In genomic region chr17:55238931-55239297, GRCh38 we compare ENCODE assay signal across 8 cellular contexts. TPM values are rescaled to one million over a fixed set of nuclear protein-coding genes. Genes with fewer than 3 reads are reported as not detected.
DNase-seq lines count a peak whose midpoint lies in the region; ATAC-seq and TF ChIP-seq lines count a peak whose summit lies in the region.

No MANE protein-coding gene starts in this region.

- H3K36me3 Mint-ChIP-seq in activated CD4-positive, alpha-beta T cell treated with anti-CD3 and anti-CD28 coated beads for 36 hours (ENCODE audit: low read depth): no peaks in the 10 kb centered on the region
- H3K36me3 Mint-ChIP-seq in memory B cell: no peaks in the 10 kb centered on the region
- H3K36me3 Mint-ChIP-seq in type B pancreatic cell: no peaks in the 10 kb centered on the region

- POLR2A ChIA-PET in activated CD4-positive, alpha-beta T cell treated with anti-CD3 and anti-CD28 coated beads for 36 hours (lab: Charles Lee): interaction anchor here (0.5 kb wide), 1 partner anchor 194 kb away, joined by 3 read pairs; no protein-coding TSS in a partner anchor
- POLR2A ChIA-PET in Panc1 (lab: Charles Lee): no interaction called here

- H3K27me3 ChIP-seq in Panc1 (ENCODE audit: control insufficient read depth, insufficient read depth, low read length): peaks cover 15% of the 10 kb centered on the region

- peak; percentile 9; the same call in 1 of the 2 replicates for TF ChIP-seq CTCF in Panc1 (IDR thresholded peaks at IDR 0.05)
- no peak for TF ChIP-seq CTCF in coronary artery (IDR thresholded peaks at IDR 0.05)
- TF ChIP-seq CTCF in type B pancreatic cell (conservative IDR thresholded peaks at IDR 0.05): no peak

- in situ Hi-C loops in Panc1 (cut with HindIII; ENCODE audit: low pct_unique_long_range_greater_than_20kb, low sequenced_read_pairs): no loop called here

- H3K4me3 ChIP-seq in Panc1 (ENCODE audit: low read depth in 2 of 2, low read length in 2 of 2): peak overlapping the region; percentile 59 to 77
- peak overlapping the region; percentile 68 for H3K4me3 ChIP-seq in coronary artery

- H3K4me1 Mint-ChIP-seq in activated CD4-positive, alpha-beta T cell treated with anti-CD3 and anti-CD28 coated beads for 36 hours: peaks cover 14% of the 10 kb centered on the region
- H3K4me1 Mint-ChIP-seq in memory B cell (peaks cover 26% of the 10 kb centered on the region), type B pancreatic cell (ENCODE audit: unreplicated experiment) (peaks cover 3% of the 10 kb centered on the region)

- no peaks in the 10 kb centered on the region for H3K9me3 ChIP-seq in Panc1 (ENCODE audit: control insufficient read depth, insufficient read depth, low read depth, low read length)

- H3K4me1 ChIP-seq in Panc1 (ENCODE audit: control insufficient read depth, insufficient read depth, low read length): 0 out of 2 replicates have a peak, but pooled peaks cover 5% of the 10 kb centered on the region

- H3K27ac ChIP-seq in Panc1 (ENCODE audit: low read length) (no peak overlapping the region; the same call in 1 of the 2 replicates), coronary artery (no peak overlapping the region)

- intact Hi-C loops in activated CD4-positive, alpha-beta T cell treated with anti-CD3 and anti-CD28 coated beads for 36 hours (cut with DNase I, micrococcal nuclease): loop anchor here (1.0 to 10.0 kb wide), 7 partner anchors 25 to 271 kb away; partner anchors contain the start of genes COX11 (in 2 of the 2), HLF (in 2 of the 2) and STXBP4 (in 2 of the 2)
- intact Hi-C loops in Panc1 (cut with micrococcal nuclease; ENCODE audit: unreplicated experiment): loop anchor here (1.0 kb wide), 1 partner anchor 25 kb away; the partner anchor contains the start of gene HLF

- H3K27ac Mint-ChIP-seq in activated CD4-positive, alpha-beta T cell treated with anti-CD3 and anti-CD28 coated beads for 36 hours: peak overlapping the region; percentile 59
- H3K27ac Mint-ChIP-seq in memory B cell (no peak overlapping the region), type B pancreatic cell (peak overlapping the region; percentile 89)

- BruUV-seq in Panc1 (replicated peaks; lab: Mats Ljungman, UMichigan): no TSS peak

- ATAC-seq in activated CD4-positive, alpha-beta T cell treated with anti-CD3 and anti-CD28 coated beads for 36 hours: no peak
- ATAC-seq in HG03175 (IDR thresholded peaks at IDR 0.05; ENCODE audit: unreplicated experiment): peak; percentile 27
- peak; percentile 43 for ATAC-seq in Panc1
- ATAC-seq in memory B cell (ENCODE audit: low read depth): peak; percentile 25

- no peaks in the 10 kb centered on the region for H3K9me3 Mint-ChIP-seq in activated CD4-positive, alpha-beta T cell treated with anti-CD3 and anti-CD28 coated beads for 36 hours (ENCODE audit: low read depth)
- peaks cover 1% of the 10 kb centered on the region for H3K9me3 Mint-ChIP-seq in memory B cell
- H3K9me3 Mint-ChIP-seq in type B pancreatic cell: no peaks in the 10 kb centered on the region

- peak overlapping the region; percentile 74 for H3K4me3 Mint-ChIP-seq in activated CD4-positive, alpha-beta T cell treated with anti-CD3 and anti-CD28 coated beads for 36 hours
- H3K4me3 Mint-ChIP-seq in memory B cell (peak overlapping the region; percentile 83), type B pancreatic cell (peak overlapping the region; percentile 93)

- CTCF ChIA-PET in activated CD4-positive, alpha-beta T cell treated with anti-CD3 and anti-CD28 coated beads for 36 hours (lab: Charles Lee): interaction anchor here (1.2 kb wide), 1 partner anchor 111 kb away, joined by 4 read pairs; no protein-coding TSS in a partner anchor
- CTCF ChIA-PET in Panc1 (lab: Charles Lee): no interaction called here

- no peaks in the 10 kb centered on the region for H3K36me3 ChIP-seq in Panc1 (ENCODE audit: control insufficient read depth, insufficient read depth, low read length)

- peaks cover 11% of the 10 kb centered on the region for H3K27me3 Mint-ChIP-seq in activated CD4-positive, alpha-beta T cell treated with anti-CD3 and anti-CD28 coated beads for 36 hours
- peaks cover 13% of the 10 kb centered on the region for H3K27me3 Mint-ChIP-seq in memory B cell
- peaks cover 19% of the 10 kb centered on the region for H3K27me3 Mint-ChIP-seq in type B pancreatic cell

- peak; percentile 17 for DNase-seq in activated CD4-positive, alpha-beta T cell treated with anti-CD3 and anti-CD28 coated beads for 36 hours
- no peak for DNase-seq in activated CD4-positive, alpha-beta T cell treated with anti-CD3 and anti-CD28 coated beads for 4 hours
- DNase-seq in Panc1 (ENCODE audit: low read depth, low spot score) (no peak), coronary artery (ENCODE audit: low spot score) (no peak), memory B cell (ENCODE audit: low spot score in 2 of 2) (no peak), type B pancreatic cell (ENCODE audit: extremely low spot score, unreplicated experiment) (no peak), GDM1 (lab: John Stamatoyannopoulos, UW) (no peak)

RNA-seq across cellular contexts. Expression of gene HLF, which starts 25.8 kb away (rescaled TPM):
- total RNA-seq in activated CD4-positive, alpha-beta T cell treated with anti-CD3 and anti-CD28 coated beads for 36 hours: 1 to 10 TPM in 1 of 2 experiments, under 1 TPM in 1; 0.95 to 1.0 TPM
- total RNA-seq in Panc1 (2021; ENCODE audit: unreplicated experiment): 0.13 TPM
- polyA plus RNA-seq in Panc1 (2012; ENCODE audit: insufficient read length): not detected
- total RNA-seq in type B pancreatic cell (ENCODE audit: low replicate concordance): 2.6 and 3.4 TPM in 2 replicates
